ENCODE assay signal across 14 cellular contexts in the genomic region with DNA sequence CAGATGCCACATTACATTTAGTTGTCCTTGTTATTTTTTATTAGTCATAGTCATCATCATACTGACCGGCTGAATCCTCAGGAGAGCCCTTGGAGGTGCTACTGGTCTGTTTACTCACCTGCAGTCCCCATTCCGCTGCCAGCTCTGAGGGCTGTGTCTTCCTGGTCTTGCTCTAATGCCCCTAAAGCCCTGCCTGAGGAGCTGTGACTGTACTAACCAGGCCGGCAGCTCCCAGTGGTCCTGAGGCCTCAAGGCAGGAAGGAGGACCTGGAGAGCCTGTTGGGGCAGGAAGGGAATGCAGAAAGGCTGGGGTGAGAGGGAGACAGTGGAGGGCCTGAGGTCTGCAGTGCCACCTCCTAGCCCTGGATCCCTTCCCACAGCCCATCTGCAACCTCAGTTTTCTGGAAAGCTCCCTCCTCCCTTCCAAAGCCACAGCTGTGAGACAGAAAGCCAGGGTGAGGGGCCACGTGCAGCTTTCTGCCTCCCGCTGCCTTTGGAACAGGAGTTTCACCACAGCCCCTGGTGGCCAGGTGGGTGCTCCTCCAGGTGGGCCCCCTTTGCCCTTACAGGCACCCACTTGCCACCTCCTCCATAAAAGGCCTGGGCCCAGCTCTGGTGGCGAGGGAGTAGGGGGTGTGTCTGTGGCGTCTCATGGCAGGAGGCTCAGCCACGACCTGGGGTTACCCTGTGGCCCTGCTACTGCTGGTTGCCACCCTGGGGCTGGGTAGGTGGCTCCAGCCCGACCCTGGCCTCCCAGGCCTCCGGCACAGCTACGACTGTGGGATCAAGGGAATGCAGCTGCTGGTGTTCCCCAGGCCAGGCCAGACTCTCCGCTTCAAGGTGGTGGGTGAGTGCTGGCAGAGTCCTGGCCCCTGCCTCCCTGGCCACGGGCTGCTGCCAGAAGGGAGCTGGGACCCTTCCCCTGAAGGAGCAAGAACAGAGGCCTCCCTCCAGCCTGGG. TPM values are rescaled to one million over a fixed set of nuclear protein-coding genes. Genes with fewer than 3 reads are reported as not detected.
DNase-seq lines count a peak whose midpoint lies in the region; ATAC-seq and TF ChIP-seq lines count a peak whose summit lies in the region.
"Had no signal": no experiment of that assay in that cellular context is flagged by ENCODE, and none has a peak within 500 bp of the region (broad histone marks: within the 10 kb centered on the region; RNA-seq: fewer than 3 reads in every experiment).

A gene with protein sequence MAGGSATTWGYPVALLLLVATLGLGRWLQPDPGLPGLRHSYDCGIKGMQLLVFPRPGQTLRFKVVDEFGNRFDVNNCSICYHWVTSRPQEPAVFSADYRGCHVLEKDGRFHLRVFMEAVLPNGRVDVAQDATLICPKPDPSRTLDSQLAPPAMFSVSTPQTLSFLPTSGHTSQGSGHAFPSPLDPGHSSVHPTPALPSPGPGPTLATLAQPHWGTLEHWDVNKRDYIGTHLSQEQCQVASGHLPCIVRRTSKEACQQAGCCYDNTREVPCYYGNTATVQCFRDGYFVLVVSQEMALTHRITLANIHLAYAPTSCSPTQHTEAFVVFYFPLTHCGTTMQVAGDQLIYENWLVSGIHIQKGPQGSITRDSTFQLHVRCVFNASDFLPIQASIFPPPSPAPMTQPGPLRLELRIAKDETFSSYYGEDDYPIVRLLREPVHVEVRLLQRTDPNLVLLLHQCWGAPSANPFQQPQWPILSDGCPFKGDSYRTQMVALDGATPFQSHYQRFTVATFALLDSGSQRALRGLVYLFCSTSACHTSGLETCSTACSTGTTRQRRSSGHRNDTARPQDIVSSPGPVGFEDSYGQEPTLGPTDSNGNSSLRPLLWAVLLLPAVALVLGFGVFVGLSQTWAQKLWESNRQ (plus strand): TSS at position 632 of the 960 bp plus-strand sequence. CDS start 20 bp downstream, at position 652.

- no peak within 1 kb of the TSS for H3K4me3 Mint-ChIP-seq in activated CD4-positive, alpha-beta T cell treated with anti-CD3 and anti-CD28 coated beads, Interleukin-2, amount 10 ng/mL, durations not matched to agents 7 days and 5 days
- H3K4me3 Mint-ChIP-seq in WTC11 = no peak within 1 kb of the TSS
- H3K4me3 Mint-ChIP-seq: dendritic cell treated with granulocyte-macrophage colony-stimulating factor and Interleukin-4, amounts not matched to agents 40 ng/mL and 50 ng/mL, for 4 days; naive thymus-derived CD4-positive, alpha-beta T cell had no signal

- CTCF ChIA-PET in activated CD4-positive, alpha-beta T cell treated with anti-CD3 and anti-CD28 coated beads, Interleukin-2, amount 10 ng/mL, durations not matched to agents 7 days and 5 days (lab: Charles Lee) = interaction anchor here (0.6 to 2.6 kb wide), 3 partner anchors 20 to 104 kb away, joined by 3 to 9 read pairs (median 6); no protein-coding TSS in a partner anchor
- CTCF ChIA-PET in WTC11 (lab: Charles Lee) = interaction anchor here (0.5 to 7.9 kb wide), 6 partner anchors 12 to 160 kb away, joined by 4 to 44 read pairs (median 7); a partner anchor contains a TSS

- no peak for TF ChIP-seq CTCF in WTC11 (IDR thresholded peaks at IDR 0.05)

- peaks cover 2% of the 10 kb centered on the region for H3K27me3 Mint-ChIP-seq in activated CD4-positive, alpha-beta T cell treated with anti-CD3 and anti-CD28 coated beads, Interleukin-2, amount 10 ng/mL, durations not matched to agents 7 days and 5 days
- no peaks in the 10 kb centered on the region; the same call in 1 of the 2 replicates for H3K27me3 Mint-ChIP-seq in WTC11 (ENCODE audit: low read depth)

- H3K36me3 Mint-ChIP-seq in activated CD4-positive, alpha-beta T cell treated with anti-CD3 and anti-CD28 coated beads, Interleukin-2, amount 10 ng/mL, durations not matched to agents 7 days and 5 days (ENCODE audit: low read depth) = no peaks in the 10 kb centered on the region
- no peaks in the 10 kb centered on the region for H3K36me3 Mint-ChIP-seq in WTC11
- H3K36me3 Mint-ChIP-seq: naive thymus-derived CD4-positive, alpha-beta T cell had no signal

- peaks cover 49% of the 10 kb centered on the region for H3K4me1 Mint-ChIP-seq in activated CD4-positive, alpha-beta T cell treated with anti-CD3 and anti-CD28 coated beads, Interleukin-2, amount 10 ng/mL, durations not matched to agents 7 days and 5 days
- no peaks in the 10 kb centered on the region for H3K4me1 Mint-ChIP-seq in WTC11

- intact Hi-C loops in posterior vena cava (cut with DNase I) = no loop called here

- no peaks in the 10 kb centered on the region for H3K9me3 Mint-ChIP-seq in activated CD4-positive, alpha-beta T cell treated with anti-CD3 and anti-CD28 coated beads, Interleukin-2, amount 10 ng/mL, durations not matched to agents 7 days and 5 days
- H3K9me3 Mint-ChIP-seq in WTC11 = no peaks in the 10 kb centered on the region
- H3K9me3 Mint-ChIP-seq: dendritic cell treated with granulocyte-macrophage colony-stimulating factor and Interleukin-4, amounts not matched to agents 40 ng/mL and 50 ng/mL, for 4 days; naive thymus-derived CD4-positive, alpha-beta T cell had no signal

- peak within 1 kb of the TSS; percentile 72 for H3K27ac Mint-ChIP-seq in activated CD4-positive, alpha-beta T cell treated with anti-CD3 and anti-CD28 coated beads, Interleukin-2, amount 10 ng/mL, durations not matched to agents 7 days and 5 days
- H3K27ac Mint-ChIP-seq in WTC11 = no peak within 1 kb of the TSS
- H3K27ac Mint-ChIP-seq: dendritic cell treated with granulocyte-macrophage colony-stimulating factor and Interleukin-4, amounts not matched to agents 40 ng/mL and 50 ng/mL, for 4 days had no signal

- POLR2A ChIA-PET in activated CD4-positive, alpha-beta T cell treated with anti-CD3 and anti-CD28 coated beads, Interleukin-2, amount 10 ng/mL, durations not matched to agents 7 days and 5 days (lab: Charles Lee) = no interaction called here
- POLR2A ChIA-PET in WTC11 (lab: Charles Lee) = interaction anchor here (0.7 kb wide), 1 partner anchor 906 kb away, joined by 4 read pairs; no protein-coding TSS in a partner anchor

- no peak for DNase-seq in activated CD4-positive, alpha-beta T cell treated with anti-CD3 and anti-CD28 coated beads, Interleukin-2, amount 10 ng/mL, durations not matched to agents 7 days and 5 days
- no peak for DNase-seq in activated CD4-positive, alpha-beta T cell treated with anti-CD3 and anti-CD28 coated beads, Interleukin-2, amount 50 U/mL, for 4 hours
- DNase-seq in NCI-H146 (lab: John Stamatoyannopoulos, UW) (peak; percentile 79), WTC11 (ENCODE audit: low spot score) (no peak), posterior vena cava (ENCODE audit: low spot score) (peak; percentile 67), amniotic stem cell (lab: John Stamatoyannopoulos, UW) (no peak), left lobe of liver (ENCODE audit: low spot score) (no peak)
- DNase-seq: amygdala; naive thymus-derived CD4-positive, alpha-beta T cell; NCI-H2171; transverse colon had no signal

- ATAC-seq in WTC11 (peak; percentile 31; the same call in 1 of the 2 replicates), HG03354 (IDR thresholded peaks at IDR 0.05; ENCODE audit: poor library complexity, severe bottlenecking, unreplicated experiment) (no peak), left lobe of liver (no peak)
- ATAC-seq: naive thymus-derived CD4-positive, alpha-beta T cell had no signal

TF ChIP-seq in WTC11, 78 proteins besides CTCF, POLR2A, EP300 and RAD21:
- no peak for TF ChIP-seq JAZF1 (CRISPR knock-in tag; IDR thresholded peaks at IDR 0.05)
- TF ChIP-seq, protein P1, sequence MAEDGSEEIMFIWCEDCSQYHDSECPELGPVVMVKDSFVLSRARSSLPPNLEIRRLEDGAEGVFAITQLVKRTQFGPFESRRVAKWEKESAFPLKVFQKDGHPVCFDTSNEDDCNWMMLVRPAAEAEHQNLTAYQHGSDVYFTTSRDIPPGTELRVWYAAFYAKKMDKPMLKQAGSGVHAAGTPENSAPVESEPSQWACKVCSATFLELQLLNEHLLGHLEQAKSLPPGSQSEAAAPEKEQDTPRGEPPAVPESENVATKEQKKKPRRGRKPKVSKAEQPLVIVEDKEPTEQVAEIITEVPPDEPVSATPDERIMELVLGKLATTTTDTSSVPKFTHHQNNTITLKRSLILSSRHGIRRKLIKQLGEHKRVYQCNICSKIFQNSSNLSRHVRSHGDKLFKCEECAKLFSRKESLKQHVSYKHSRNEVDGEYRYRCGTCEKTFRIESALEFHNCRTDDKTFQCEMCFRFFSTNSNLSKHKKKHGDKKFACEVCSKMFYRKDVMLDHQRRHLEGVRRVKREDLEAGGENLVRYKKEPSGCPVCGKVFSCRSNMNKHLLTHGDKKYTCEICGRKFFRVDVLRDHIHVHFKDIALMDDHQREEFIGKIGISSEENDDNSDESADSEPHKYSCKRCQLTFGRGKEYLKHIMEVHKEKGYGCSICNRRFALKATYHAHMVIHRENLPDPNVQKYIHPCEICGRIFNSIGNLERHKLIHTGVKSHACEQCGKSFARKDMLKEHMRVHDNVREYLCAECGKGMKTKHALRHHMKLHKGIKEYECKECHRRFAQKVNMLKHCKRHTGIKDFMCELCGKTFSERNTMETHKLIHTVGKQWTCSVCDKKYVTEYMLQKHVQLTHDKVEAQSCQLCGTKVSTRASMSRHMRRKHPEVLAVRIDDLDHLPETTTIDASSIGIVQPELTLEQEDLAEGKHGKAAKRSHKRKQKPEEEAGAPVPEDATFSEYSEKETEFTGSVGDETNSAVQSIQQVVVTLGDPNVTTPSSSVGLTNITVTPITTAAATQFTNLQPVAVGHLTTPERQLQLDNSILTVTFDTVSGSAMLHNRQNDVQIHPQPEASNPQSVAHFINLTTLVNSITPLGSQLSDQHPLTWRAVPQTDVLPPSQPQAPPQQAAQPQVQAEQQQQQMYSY (CRISPR knock-in tag; IDR thresholded peaks at IDR 0.05) = peak; percentile 59; the same call in 1 of the 2 replicates

RNA-seq across cellular contexts. Expression of the gene that starts here (rescaled TPM):
- not detected for total RNA-seq in activated CD4-positive, alpha-beta T cell treated with anti-CD3 and anti-CD28 coated beads, Interleukin-2, amount 10 ng/mL, durations not matched to agents 7 days and 5 days
- not detected in 3 replicates for total RNA-seq in WTC11 (2021)
- total RNA-seq in posterior vena cava = not detected
- total RNA-seq in left lobe of liver = not detected
- total RNA-seq: naive thymus-derived CD4-positive, alpha-beta T cell; skeletal muscle tissue; transverse colon had no signal

Comparison
In these comparisons a context has a peak if more than half of its experiments do, and no peak if none do; other contexts are left out.
1. Peak in ATAC-seq in WTC11; RNA of the gene not detected or under 1 TPM.
2. Peak in DNase-seq in posterior vena cava; RNA of the gene not detected or under 1 TPM.